In genomic region chr15:91414124-91414523, GRCh38 we compare ENCODE assay signal across 28 cellular contexts.
"Had no signal": no experiment of that assay in that cellular context is flagged by ENCODE, and none has a peak within 500 bp of the region (broad histone marks: within the 10 kb centered on the region; RNA-seq: fewer than 3 reads in every experiment).

No MANE protein-coding gene starts in this region.

- H3K27ac ChIP-seq: colonic mucosa, coronary artery, dorsolateral prefrontal cortex, epithelial cell of prostate, esophagus muscularis mucosa, esophagus squamous epithelium, foreskin keratinocyte, gastrocnemius medialis, gastroesophageal sphincter, heart left ventricle, heart right ventricle, hepatocyte had no signal

- H3K4me1 ChIP-seq: colonic mucosa, esophagus squamous epithelium, foreskin keratinocyte, gastrocnemius medialis had no signal

- H3K79me2 ChIP-seq: hepatocyte had no signal

- H2AFZ ChIP-seq: hepatocyte had no signal

- DNase-seq: colonic mucosa; cortex of kidney; dermis blood vessel endothelial cell; dorsolateral prefrontal cortex; effector CD4-positive, alpha-beta T cell; effector CD8-positive, alpha-beta T cell; effector memory CD4-positive, alpha-beta T cell; effector memory CD8-positive, alpha-beta T cell; endodermal cell; erythroblast; esophagus squamous epithelium; foreskin fibroblast; foreskin keratinocyte; foreskin melanocyte; gastrocnemius medialis; glutamatergic neuron; head of caudate nucleus; heart left ventricle; heart right ventricle had no signal

- H3K36me3 ChIP-seq: colonic mucosa, esophagus muscularis mucosa, esophagus squamous epithelium, gastrocnemius medialis, gastroesophageal sphincter, heart left ventricle, heart right ventricle had no signal

- FAIRE-seq: endometrium, endothelial cell of umbilical vein, frontal cortex had no signal

- H3K27me3 ChIP-seq: colonic mucosa, dorsolateral prefrontal cortex, esophagus muscularis mucosa, esophagus squamous epithelium, foreskin keratinocyte, gastrocnemius medialis, gastroesophageal sphincter, heart left ventricle, heart right ventricle, hepatocyte had no signal

- ATAC-seq: effector memory CD8-positive, alpha-beta T cell; esophagus mucosa; foreskin keratinocyte; gastrocnemius medialis; gastroesophageal sphincter; heart left ventricle; heart right ventricle had no signal

- H3K9me3 ChIP-seq: colonic mucosa, esophagus muscularis mucosa, esophagus squamous epithelium, gastrocnemius medialis had no signal

- H3K4me3 ChIP-seq: colonic mucosa, coronary artery, dorsolateral prefrontal cortex, esophagus muscularis mucosa, esophagus squamous epithelium, gastrocnemius medialis, gastroesophageal sphincter, heart left ventricle, heart right ventricle, hepatocyte had no signal

- H3K4me2 ChIP-seq: hepatocyte had no signal
